Comparison of ENCODE assay signal across 26 cellular contexts in the genomic region with DNA sequence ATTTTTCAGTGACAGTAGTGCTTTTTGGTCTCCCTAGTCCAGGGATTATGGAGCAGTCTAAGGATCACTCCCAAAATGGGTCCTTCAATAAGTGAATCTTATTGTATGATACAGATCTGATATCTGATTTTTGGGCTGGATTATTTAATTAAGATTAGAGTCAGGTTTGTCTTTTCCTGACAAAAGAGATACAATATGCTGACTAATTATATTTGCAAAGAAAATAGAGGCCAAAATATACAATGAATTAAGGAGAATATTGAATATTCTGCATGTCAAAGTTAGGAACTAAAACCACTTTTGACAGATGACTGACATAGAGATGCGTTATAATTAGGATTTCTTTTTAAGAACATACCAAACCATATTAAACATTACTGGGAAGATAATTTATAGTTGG.
"Had no signal": no experiment of that assay in that cellular context is flagged by ENCODE, and none has a peak within 500 bp of the region (broad histone marks: within the 10 kb centered on the region; RNA-seq: fewer than 3 reads in every experiment).

No MANE protein-coding gene starts in this region.

- DNase-seq: colonic mucosa; cortex of kidney; dermis blood vessel endothelial cell; dorsolateral prefrontal cortex; effector CD4-positive, alpha-beta T cell; effector CD8-positive, alpha-beta T cell; effector memory CD4-positive, alpha-beta T cell; effector memory CD8-positive, alpha-beta T cell; endodermal cell; erythroblast; esophagus squamous epithelium; foreskin fibroblast; foreskin keratinocyte; foreskin melanocyte; gastrocnemius medialis; glutamatergic neuron; head of caudate nucleus; heart left ventricle; heart right ventricle had no signal

- H3K4me1 ChIP-seq: colonic mucosa, esophagus muscularis mucosa, esophagus squamous epithelium, foreskin keratinocyte, gastrocnemius medialis, gastroesophageal sphincter, heart left ventricle, heart right ventricle had no signal

- H3K27ac ChIP-seq: colonic mucosa, coronary artery, dorsolateral prefrontal cortex, epithelial cell of prostate, esophagus muscularis mucosa, esophagus squamous epithelium, foreskin keratinocyte, gastrocnemius medialis, gastroesophageal sphincter, heart left ventricle, heart right ventricle had no signal

- FAIRE-seq: colon, endothelial cell of umbilical vein had no signal

- ATAC-seq: effector memory CD8-positive, alpha-beta T cell; esophagus mucosa; foreskin keratinocyte; gastrocnemius medialis; gastroesophageal sphincter; heart left ventricle; heart right ventricle had no signal

- H3K4me3 ChIP-seq: colonic mucosa, coronary artery, dorsolateral prefrontal cortex, esophagus muscularis mucosa, esophagus squamous epithelium, gastrocnemius medialis, gastroesophageal sphincter, heart left ventricle, heart right ventricle had no signal

- H3K27me3 ChIP-seq: colonic mucosa, dorsolateral prefrontal cortex, esophagus muscularis mucosa, esophagus squamous epithelium, foreskin keratinocyte, gastrocnemius medialis, gastroesophageal sphincter, heart left ventricle, heart right ventricle had no signal

- H3K36me3 ChIP-seq: colonic mucosa, esophagus muscularis mucosa, esophagus squamous epithelium, gastrocnemius medialis, gastroesophageal sphincter, heart left ventricle, heart right ventricle had no signal

- H3K9me3 ChIP-seq: colonic mucosa, esophagus muscularis mucosa, gastrocnemius medialis, gastroesophageal sphincter had no signal
